In the genomic region with DNA sequence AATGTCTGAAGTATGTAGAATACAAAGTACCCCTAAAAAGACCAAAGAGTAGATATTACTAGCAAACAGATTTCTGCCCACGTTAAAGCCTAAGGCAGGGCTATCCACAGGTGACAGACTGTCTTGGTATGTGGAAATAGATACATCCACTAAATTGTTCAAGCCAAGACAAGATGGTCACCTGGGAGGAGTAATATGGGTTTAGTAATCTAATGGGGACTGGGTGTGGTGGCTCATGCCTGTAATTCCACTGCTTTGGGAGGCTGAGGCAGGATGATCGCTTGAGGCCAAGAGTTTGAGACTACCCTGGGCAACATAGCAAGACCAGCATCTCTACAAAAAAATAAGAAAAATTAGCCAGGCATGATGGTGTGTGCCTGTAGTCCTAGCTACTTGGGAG, we compare ENCODE assay signal across 15 cellular contexts. TPM values are rescaled to one million over a fixed set of nuclear protein-coding genes. Genes with fewer than 3 reads are reported as not detected.
DNase-seq lines count a peak whose midpoint lies in the region; TF ChIP-seq lines count a peak whose summit lies in the region.
"Had no signal": no experiment of that assay in that cellular context is flagged by ENCODE, and none has a peak within 500 bp of the region (broad histone marks: within the 10 kb centered on the region; RNA-seq: fewer than 3 reads in every experiment).

No MANE protein-coding gene starts in this region.

- peaks cover 8% of the 10 kb centered on the region for H3K36me3 Mint-ChIP-seq in dendritic cell treated with granulocyte-macrophage colony-stimulating factor and Interleukin-4, amounts not matched to agents 40 ng/mL and 50 ng/mL, for 4 days (ENCODE audit: low read depth)
- H3K36me3 Mint-ChIP-seq in activated CD4-positive, alpha-beta T cell treated with anti-CD3 and anti-CD28 coated beads, Interleukin-2, amount 10 ng/mL, durations not matched to agents 24 days and 14 days (ENCODE audit: low read depth), result peaks cover 18% of the 10 kb centered on the region

- no peak overlapping the region for H3K4me3 ChIP-seq in BLaER1 treated with 17β-estradiol and CSF1 and Interleukin-3, amounts not matched to agents 10 nM and 100 nM
- H3K4me3 ChIP-seq in OCI-LY1 (ENCODE audit: low read depth, low read length, poor library complexity, severe bottlenecking) (no peak overlapping the region), neuronal stem cell (ENCODE audit: low read length in 2 of 2) (no peak overlapping the region), adrenal gland (no peak overlapping the region), BE2C (ENCODE audit: low read depth, low read length) (no peak overlapping the region)
- H3K4me3 ChIP-seq: Peyer's patch had no signal

- no peaks in the 10 kb centered on the region for H3K27me3 Mint-ChIP-seq in dendritic cell treated with granulocyte-macrophage colony-stimulating factor and Interleukin-4, amounts not matched to agents 40 ng/mL and 50 ng/mL, for 4 days
- no peaks in the 10 kb centered on the region for H3K27me3 Mint-ChIP-seq in activated CD4-positive, alpha-beta T cell treated with anti-CD3 and anti-CD28 coated beads, Interleukin-2, amount 10 ng/mL, durations not matched to agents 24 days and 14 days

- H3K9me3 ChIP-seq in BLaER1 treated with 17β-estradiol and CSF1 and Interleukin-3, amounts not matched to agents 10 nM and 100 nM (replicated peaks in 1 of 11), result no peaks in the 10 kb centered on the region
- H3K9me3 ChIP-seq in OCI-LY1 (ENCODE audit: low read length) (no peaks in the 10 kb centered on the region), neuronal stem cell (replicated peaks in 1 of 2; ENCODE audit: control insufficient read depth in 2 of 2, insufficient read depth in 1 of 2, low read depth in 1 of 2, low read length in 2 of 2) (no peaks in the 10 kb centered on the region), adrenal gland (replicated peaks in 1 of 3) (no peaks in the 10 kb centered on the region), BE2C (no peaks in the 10 kb centered on the region; the same call in 1 of the 2 replicates)
- H3K9me3 ChIP-seq: Peyer's patch had no signal

- H3K9ac ChIP-seq in BLaER1 treated with 17β-estradiol and CSF1 and Interleukin-3, amounts not matched to agents 10 nM and 100 nM, result 0 out of 22 replicates have a peak overlapping the region, but pooled peaks of 2 of the 11 experiments have one; percentile 12 to 39
- H3K9ac ChIP-seq in OCI-LY1 (ENCODE audit: low read length) (no peak overlapping the region; the same call in 1 of the 2 replicates), neuronal stem cell (ENCODE audit: low read depth, low read length, poor library complexity) (no peak overlapping the region)

- no peak overlapping the region for H2AK5ac ChIP-seq in neuronal stem cell (ENCODE audit: low read depth, low read length)

- H3K9me3 Mint-ChIP-seq in dendritic cell treated with granulocyte-macrophage colony-stimulating factor and Interleukin-4, amounts not matched to agents 40 ng/mL and 50 ng/mL, for 4 days, result no peaks in the 10 kb centered on the region
- no peaks in the 10 kb centered on the region for H3K9me3 Mint-ChIP-seq in activated CD4-positive, alpha-beta T cell treated with anti-CD3 and anti-CD28 coated beads, Interleukin-2, amount 10 ng/mL, durations not matched to agents 24 days and 14 days
- H3K9me3 Mint-ChIP-seq: HFFc6 had no signal

- no peak overlapping the region for H3K4me3 Mint-ChIP-seq in dendritic cell treated with granulocyte-macrophage colony-stimulating factor and Interleukin-4, amounts not matched to agents 40 ng/mL and 50 ng/mL, for 4 days
- no peak overlapping the region for H3K4me3 Mint-ChIP-seq in activated CD4-positive, alpha-beta T cell treated with anti-CD3 and anti-CD28 coated beads, Interleukin-2, amount 10 ng/mL, durations not matched to agents 24 days and 14 days
- H3K4me3 Mint-ChIP-seq: CD14-positive monocyte, HFFc6 had no signal

- no peak overlapping the region for H2BK15ac ChIP-seq in neuronal stem cell (ENCODE audit: low read length)

- no peak overlapping the region for H3K4ac ChIP-seq in neuronal stem cell (ENCODE audit: low read length)

- peak overlapping the region; percentile 45 for H3K27ac Mint-ChIP-seq in dendritic cell treated with granulocyte-macrophage colony-stimulating factor and Interleukin-4, amounts not matched to agents 40 ng/mL and 50 ng/mL, for 4 days
- H3K27ac Mint-ChIP-seq in activated CD4-positive, alpha-beta T cell treated with anti-CD3 and anti-CD28 coated beads, Interleukin-2, amount 10 ng/mL, durations not matched to agents 24 days and 14 days, result no peak overlapping the region
- H3K27ac Mint-ChIP-seq: HFFc6 had no signal

- no peak overlapping the region for H3K18ac ChIP-seq in neuronal stem cell (ENCODE audit: low read length)

- H3K9me2 ChIP-seq in OCI-LY1 (ENCODE audit: low read depth, low read length), result no peaks in the 10 kb centered on the region

- H3K4me1 Mint-ChIP-seq in dendritic cell treated with granulocyte-macrophage colony-stimulating factor and Interleukin-4, amounts not matched to agents 40 ng/mL and 50 ng/mL, for 4 days (ENCODE audit: low read depth), result peaks cover 43% of the 10 kb centered on the region
- peaks cover 12% of the 10 kb centered on the region for H3K4me1 Mint-ChIP-seq in activated CD4-positive, alpha-beta T cell treated with anti-CD3 and anti-CD28 coated beads, Interleukin-2, amount 10 ng/mL, durations not matched to agents 24 days and 14 days

- no CpG with 5 or more reads among the region's 2 CpGs for WGBS in neuronal stem cell (ENCODE audit: extremely low coverage in 2 of 2, insufficient read length in 2 of 2, insufficient replicate concordance in 1 of 2), 2 donors
- 96 to 98% (median 97%) methylated on average over 2 of the region's 2 CpGs for WGBS in adrenal gland, 4 donors

- peak overlapping the region; percentile 56 to 79 (median 71) for H3K4me2 ChIP-seq in BLaER1 treated with 17β-estradiol and CSF1 and Interleukin-3, amounts not matched to agents 10 nM and 100 nM
- H3K4me2 ChIP-seq in OCI-LY1 (ENCODE audit: low read length) (peak overlapping the region; percentile 17; the same call in 1 of the 2 replicates), neuronal stem cell (ENCODE audit: insufficient read depth, low read length, poor library complexity, severe bottlenecking) (no peak overlapping the region)

- peaks cover 0 to 33% (median 21%) of the 10 kb centered on the region in 11 experiments; a peak in 17 of 22 replicates for H3K36me3 ChIP-seq in BLaER1 treated with 17β-estradiol and CSF1 and Interleukin-3, amounts not matched to agents 10 nM and 100 nM
- H3K36me3 ChIP-seq in OCI-LY1 (ENCODE audit: insufficient read depth, low read length) (peaks cover 26% of the 10 kb centered on the region), neuronal stem cell (replicated peaks in 1 of 2; ENCODE audit: control insufficient read depth in 2 of 2, insufficient read depth in 2 of 2, low read length in 2 of 2) (peaks cover 0 to 5% of the 10 kb centered on the region in 2 donors), adrenal gland (replicated peaks in 1 of 2) (no peaks in the 10 kb centered on the region), BE2C (0 out of 2 replicates have a peak, but pooled peaks cover 2% of the 10 kb centered on the region)
- H3K36me3 ChIP-seq: Peyer's patch had no signal

- no peak overlapping the region for H2BK12ac ChIP-seq in neuronal stem cell (ENCODE audit: low read length)

- H2BK5ac ChIP-seq in neuronal stem cell (ENCODE audit: low read length), result no peak overlapping the region

- H2AFZ ChIP-seq in OCI-LY1 (ENCODE audit: low read length), result no peak overlapping the region
- H2AFZ ChIP-seq in neuronal stem cell (ENCODE audit: low read length), result no peak overlapping the region

- no peaks in the 10 kb centered on the region for H3K27me3 ChIP-seq in BLaER1 treated with 17β-estradiol and CSF1 and Interleukin-3, amounts not matched to agents 10 nM and 100 nM
- H3K27me3 ChIP-seq in OCI-LY1 (ENCODE audit: insufficient read depth, low read length) (no peaks in the 10 kb centered on the region), neuronal stem cell (ENCODE audit: control insufficient read depth in 3 of 3, insufficient read depth in 3 of 3, low read depth in 1 of 3, low read length in 3 of 3) (no peaks in the 10 kb centered on the region), adrenal gland (no peaks in the 10 kb centered on the region), BE2C (no peaks in the 10 kb centered on the region)
- H3K27me3 ChIP-seq: Peyer's patch had no signal

- H3F3A ChIP-seq in OCI-LY1 (ENCODE audit: insufficient read depth, low read length), result peaks cover 3% of the 10 kb centered on the region; the same call in 1 of the 2 replicates

- DNase-seq in neuronal stem cell (ENCODE audit: low spot score) (no peak), adrenal gland (no peak), BE2C (no peak)
- no peak for DNase-seq in activated CD4-positive, alpha-beta T cell treated with anti-CD3 and anti-CD28 coated beads, Interleukin-2, amount 10 ng/mL, durations not matched to agents 24 days and 14 days
- no peak for DNase-seq in activated naive CD4-positive, alpha-beta T cell treated with anti-CD3 and anti-CD28 coated beads, Interleukin-2, amount 50 U/mL, for 16 hours
- DNase-seq: HFFc6, NCI-H1417, NCI-H2029, NCI-H82, SHP77 had no signal

- H3K14ac ChIP-seq in neuronal stem cell (ENCODE audit: low read length), result no peak overlapping the region

- H4K20me1 ChIP-seq in BLaER1 treated with 17β-estradiol and CSF1 and Interleukin-3, amounts not matched to agents 10 nM and 100 nM, result peaks cover 0 to 47% (median 18%) of the 10 kb centered on the region in 11 experiments; a peak in 11 of 22 replicates
- H4K20me1 ChIP-seq in OCI-LY1 (ENCODE audit: insufficient read depth, low read length), result no peaks in the 10 kb centered on the region

- H3K4me1 ChIP-seq in BLaER1 treated with 17β-estradiol and CSF1 and Interleukin-3, amounts not matched to agents 10 nM and 100 nM, result peaks cover 47 to 61% (median 56%) of the 10 kb centered on the region in 10 experiments
- H3K4me1 ChIP-seq in OCI-LY1 (ENCODE audit: insufficient read depth, low read length, severe bottlenecking) (peaks cover 72% of the 10 kb centered on the region), neuronal stem cell (ENCODE audit: control insufficient read depth in 2 of 2, insufficient read depth in 1 of 2, low read depth in 1 of 2, low read length in 2 of 2) (no peaks in the 10 kb centered on the region), adrenal gland (replicated peaks in 1 of 2) (peaks cover 2 to 6% of the 10 kb centered on the region in 2 donors), BE2C (peaks cover 5% of the 10 kb centered on the region)
- H3K4me1 ChIP-seq: Peyer's patch had no signal

- H3K27ac ChIP-seq in BLaER1 treated with 17β-estradiol and CSF1 and Interleukin-3, amounts not matched to agents 10 nM and 100 nM, result peak overlapping the region in 7 of 11 experiments; percentile 14 to 55 (median 37); a peak in 12 of 22 replicates
- H3K27ac ChIP-seq in OCI-LY1 (ENCODE audit: low read depth, low read length, poor library complexity, severe bottlenecking) (peak overlapping the region; percentile 93), neuronal stem cell (replicated peaks; ENCODE audit: low read length) (no peak overlapping the region), adrenal gland (no peak overlapping the region)
- H3K27ac ChIP-seq: Peyer's patch had no signal

- no peak overlapping the region for H4K91ac ChIP-seq in neuronal stem cell (ENCODE audit: low read depth, low read length, poor library complexity)

- H3K23ac ChIP-seq in neuronal stem cell (ENCODE audit: low read depth, low read length, poor library complexity), result no peak overlapping the region

- intact Hi-C loops in dendritic cell treated with granulocyte-macrophage colony-stimulating factor and Interleukin-4, amounts not matched to agents 40 ng/mL and 50 ng/mL, for 4 days (cut with micrococcal nuclease), result loop anchor here (10.0 kb wide), 1 partner anchor 87 kb away; no protein-coding TSS in a partner anchor
- intact Hi-C loops in activated CD4-positive, alpha-beta T cell treated with anti-CD3 and anti-CD28 coated beads, Interleukin-2, amount 10 ng/mL, durations not matched to agents 24 days and 14 days (cut with micrococcal nuclease), result no loop called here
- intact Hi-C loops in adrenal gland (cut with DNase I), result no loop called here

- peaks cover 58% of the 10 kb centered on the region for H3K79me2 ChIP-seq in OCI-LY1 (ENCODE audit: insufficient read depth, low read length)

- H2BK120ac ChIP-seq in neuronal stem cell (ENCODE audit: low read depth, low read length), result no peak overlapping the region

- peak overlapping the region; percentile 57 for H4K8ac ChIP-seq in neuronal stem cell (ENCODE audit: low read depth, low read length)

- TF ChIP-seq CTCF in OCI-LY1 (IDR thresholded peaks at IDR 0.05; ENCODE audit: low read length) (no peak), adrenal gland (IDR thresholded peaks at IDR 0.05) (no peak), BE2C (IDR thresholded peaks at IDR 0.05; ENCODE audit: low read depth, low read length) (no peak)

- no peak for TF ChIP-seq POLR2A in adrenal gland (IDR thresholded peaks at IDR 0.05)

- no peaks in the 10 kb centered on the region for H3K79me1 ChIP-seq in neuronal stem cell (ENCODE audit: low read depth, low read length)

RNA-seq across cellular contexts. Expression of gene SGSM3, which starts 7.5 kb away (rescaled TPM):
- 57.4 TPM for polyA plus RNA-seq in neuronal stem cell (2013, experiment 1 of 2)
- polyA plus RNA-seq in neuronal stem cell (2013, experiment 2 of 2), result 53.6 TPM
- total RNA-seq in activated CD4-positive, alpha-beta T cell treated with anti-CD3 and anti-CD28 coated beads, Interleukin-2, amount 10 ng/mL, durations not matched to agents 24 days and 14 days, result 38.0 and 45.5 TPM in 2 replicates
- total RNA-seq in adrenal gland, result 10 to 100 TPM; 48.2 to 98.7 (median 63.2) TPM
- polyA plus RNA-seq in adrenal gland, result 100 to 1,000 TPM in 2 of 3 donors, 10 to 100 TPM in 1; 19.2 to 220 (median 205) TPM
- polyA plus RNA-seq in BE2C (2012; ENCODE audit: insufficient read depth, insufficient read length, low read depth), result 118 TPM

RNA-seq across cellular contexts. Expression of gene ADSL, which starts 31.6 kb away (rescaled TPM):
- 70.7 TPM for polyA plus RNA-seq in neuronal stem cell (2013, experiment 1 of 2)
- 69.7 TPM for polyA plus RNA-seq in neuronal stem cell (2013, experiment 2 of 2)
- total RNA-seq in activated CD4-positive, alpha-beta T cell treated with anti-CD3 and anti-CD28 coated beads, Interleukin-2, amount 10 ng/mL, durations not matched to agents 24 days and 14 days, result 172 and 173 TPM in 2 replicates
- 10 to 100 TPM; 26.8 to 70.2 (median 57.5) TPM for total RNA-seq in adrenal gland
- polyA plus RNA-seq in adrenal gland, result 10 to 100 TPM; 41.3 to 67.0 (median 44.2) TPM
- polyA plus RNA-seq in BE2C (2012; ENCODE audit: insufficient read depth, insufficient read length, low read depth), result 96.3 TPM

Comparison
In these comparisons a context has a peak if more than half of its experiments do, and no peak if none do; other contexts are left out.
1. H3K27ac ChIP-seq: peak in BLaER1 treated with 17β-estradiol and CSF1 and Interleukin-3, amounts not matched to agents 10 nM and 100 nM (7 of 11) and OCI-LY1 (single experiment); none in neuronal stem cell (single experiment) and adrenal gland (0 of 5).